In the genomic region with DNA sequence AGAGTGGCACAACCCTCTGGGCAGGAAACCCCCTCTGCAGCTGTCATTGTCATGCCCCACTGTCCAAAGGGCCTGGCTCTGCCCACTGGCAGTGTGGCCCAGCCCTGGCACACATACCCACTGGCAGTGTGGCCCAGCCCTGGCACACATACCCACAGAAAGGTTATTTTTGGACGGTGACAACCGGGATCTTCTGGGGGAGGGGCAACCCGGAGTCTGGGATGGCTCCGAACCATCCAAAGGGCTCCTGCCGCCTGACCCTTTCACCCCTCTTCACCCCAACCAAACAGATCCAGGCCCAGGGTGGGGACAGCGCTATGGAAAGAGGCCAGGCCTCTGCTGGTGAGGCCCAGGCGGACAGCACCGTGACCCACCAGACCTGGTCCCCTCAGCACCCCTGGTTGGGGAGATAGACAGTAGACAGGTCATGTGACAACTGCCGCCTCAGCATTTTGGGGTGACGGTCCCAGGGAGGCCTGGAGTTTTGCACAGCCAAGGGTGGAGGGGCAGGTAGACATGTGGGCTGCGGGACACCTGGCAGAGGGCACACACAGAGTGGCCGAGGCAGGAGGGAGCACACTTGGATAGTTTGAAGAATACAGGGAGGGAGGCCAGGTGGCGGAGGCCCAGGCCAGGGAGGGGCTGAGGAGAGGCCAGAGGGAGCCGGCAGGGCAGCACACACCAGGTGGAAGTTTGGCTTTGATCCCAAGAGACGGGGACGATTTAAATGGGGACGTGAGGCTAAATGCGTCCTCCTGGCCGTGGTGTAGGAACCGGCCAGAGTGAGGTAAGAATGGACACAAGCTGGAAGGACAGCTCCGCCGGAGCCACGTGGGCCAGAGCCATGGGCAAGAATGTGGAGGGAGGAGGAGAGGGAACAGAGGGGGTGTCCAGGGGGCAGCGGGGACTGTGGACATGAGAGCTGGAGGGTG, we compare ENCODE assay signal across 14 cellular contexts. TPM values are rescaled to one million over a fixed set of nuclear protein-coding genes. Genes with fewer than 3 reads are reported as not detected.
DNase-seq lines count a peak whose midpoint lies in the region; ATAC-seq, FAIRE-seq and TF ChIP-seq lines count a peak whose summit lies in the region.
"Had no signal": no experiment of that assay in that cellular context is flagged by ENCODE, and none has a peak within 500 bp of the region (broad histone marks: within the 10 kb centered on the region; RNA-seq: fewer than 3 reads in every experiment).

No MANE protein-coding gene starts in this region.

- no peaks in the 10 kb centered on the region for H3K36me3 Mint-ChIP-seq in nephron (ENCODE audit: low read depth)
- H3K36me3 Mint-ChIP-seq: naive thymus-derived CD4-positive, alpha-beta T cell had no signal

- H3K4me1 Mint-ChIP-seq in nephron = no peaks in the 10 kb centered on the region

- no peak overlapping the region for H3K4me3 ChIP-seq in bronchial epithelial cell (ENCODE audit: low read depth, low read length)
- H3K4me3 ChIP-seq: thyroid gland had no signal

- H3K27me3 Mint-ChIP-seq in nephron (ENCODE audit: low read depth) = peaks cover 6% of the 10 kb centered on the region

- H3K36me3 ChIP-seq in bronchial epithelial cell (ENCODE audit: control insufficient read depth, insufficient read depth, low read length) = peaks cover 4% of the 10 kb centered on the region
- H3K36me3 ChIP-seq: thyroid gland had no signal

- ATAC-seq in GM18909 (IDR thresholded peaks at IDR 0.05; ENCODE audit: poor library complexity, unreplicated experiment) = no peak
- ATAC-seq: naive thymus-derived CD4-positive, alpha-beta T cell had no signal

- TF ChIP-seq CTCF in bronchial epithelial cell (IDR thresholded peaks at IDR 0.05; ENCODE audit: insufficient read depth, low read length, severe bottlenecking) (no peak), nephron (IDR thresholded peaks at IDR 0.05; ENCODE audit: unreplicated experiment in 3 of 3) (no peak)

- H3K27ac Mint-ChIP-seq in nephron = no peak overlapping the region

- H3K27me3 ChIP-seq in bronchial epithelial cell (ENCODE audit: control insufficient read depth, insufficient read depth, low read length) = no peaks in the 10 kb centered on the region

- no peaks in the 10 kb centered on the region for H3K9me3 Mint-ChIP-seq in nephron
- H3K9me3 Mint-ChIP-seq: naive thymus-derived CD4-positive, alpha-beta T cell had no signal

- DNase-seq in G401 (ENCODE audit: low spot score) = peak; percentile 64
- no peak for DNase-seq in bronchial epithelial cell (ENCODE audit: low read depth)
- DNase-seq in GM19239 (ENCODE audit: insufficient read length, low spot score) = no peak
- DNase-seq in HUDEP-2 (lab: John Stamatoyannopoulos, UW; ENCODE audit: unreplicated experiment in 76 of 76) = no peak
- DNase-seq: DMS79; GOT3; KBM-7; naive thymus-derived CD4-positive, alpha-beta T cell; NCI-H1105 treated with DMSO at 0.1 percent for 48 hours; stimulated activated CD4-positive, alpha-beta T cell treated with anti-CD3 and anti-CD28 coated beads, Interleukin-1b, Interleukin-23, amount 100 ng/mL, for 48 hours; stimulated activated CD8-positive, alpha-beta memory T cell treated with anti-CD3 and anti-CD28 coated beads, Interleukin-4, amount 100 ng/mL, for 48 hours; thyroid gland had no signal

- in situ Hi-C loops in G401 (cut with HindIII; ENCODE audit: low sequenced_read_pairs) = no loop called here

- H3K4me3 Mint-ChIP-seq in nephron = peak overlapping the region; percentile 58 to 74 (median 70)

- FAIRE-seq in bronchial epithelial cell (lab: Jason Lieb, UNC) = peak; percentile 18
- FAIRE-seq in GM19239 (lab: Jason Lieb, UNC) = no peak

RNA-seq across cellular contexts. Expression of a gene that starts 2.9 kb away (rescaled TPM):
- total RNA-seq in G401 (2014; rRNA removed; shearing (Covaris generic)) = 155 and 158 TPM in 2 replicates
- 12.4 and 14.1 TPM in 2 replicates for total RNA-seq in bronchial epithelial cell

RNA-seq across cellular contexts. Expression of a gene that starts 7.6 kb away (rescaled TPM):
- 6.1 and 28.5 TPM in 2 replicates for total RNA-seq in G401 (2014; rRNA removed; shearing (Covaris generic))
- 9.7 and 13.8 TPM in 2 replicates for total RNA-seq in bronchial epithelial cell

RNA-seq across cellular contexts. Expression of a gene that starts 11.6 kb away (rescaled TPM):
- 21.3 and 21.5 TPM in 2 replicates for total RNA-seq in G401 (2014; rRNA removed; shearing (Covaris generic))
- 3.4 and 9.0 TPM in 2 replicates for total RNA-seq in bronchial epithelial cell

RNA-seq across cellular contexts. Expression of a gene that starts 13.8 kb away (rescaled TPM):
- 15.1 and 17.0 TPM in 2 replicates for total RNA-seq in G401 (2014; rRNA removed; shearing (Covaris generic))
- 18.2 TPM in 2 replicates for total RNA-seq in bronchial epithelial cell

RNA-seq across cellular contexts. Expression of a gene that starts 48.8 kb away (rescaled TPM):
- 93.4 and 100 TPM in 2 replicates for total RNA-seq in G401 (2014; rRNA removed; shearing (Covaris generic))
- total RNA-seq in bronchial epithelial cell = 138 and 176 TPM in 2 replicates

Comparison
In these comparisons a context has a peak if more than half of its experiments do, and no peak if none do; other contexts are left out.
1. RNA of a gene that starts 2.9 kb away (total RNA-seq): 155 to 158 TPM in G401; 12.4 to 14.1 TPM in bronchial epithelial cell; every median in the first group is over 10 times any median in the second.